Comparison of ENCODE assay signal across 1 cellular context in the genomic region with DNA sequence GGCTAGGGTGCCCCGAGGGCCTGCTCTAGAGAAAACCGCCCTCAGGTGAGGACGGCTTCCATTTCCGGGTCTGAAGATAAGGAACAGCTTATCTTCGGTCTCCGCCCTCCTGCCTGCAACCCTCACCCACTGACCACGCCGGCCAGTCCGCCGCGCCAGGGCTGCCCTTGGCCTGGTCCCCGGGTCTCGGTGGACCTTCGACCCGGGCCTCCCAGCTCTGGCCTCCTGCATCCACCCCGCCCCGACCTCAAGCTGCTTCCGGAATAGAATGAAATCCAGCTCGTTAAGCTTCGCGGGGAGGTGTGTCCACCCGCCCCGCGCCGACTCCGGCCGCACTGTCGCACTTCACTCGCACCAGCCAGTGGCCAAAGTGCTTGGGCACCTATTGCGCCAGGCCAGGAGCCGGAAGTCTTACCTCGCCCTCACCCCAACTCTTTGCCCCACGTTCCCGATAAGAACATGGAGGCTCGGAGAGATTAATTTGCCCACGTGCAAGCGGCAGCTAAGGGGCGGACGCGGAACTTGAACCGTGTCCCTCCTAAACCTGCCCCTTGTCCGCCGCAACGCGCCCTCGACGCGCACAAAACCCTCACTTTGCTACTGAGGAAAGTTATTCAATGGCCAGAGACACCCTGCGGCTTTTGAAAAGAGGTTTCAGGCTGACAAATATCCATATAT.
A peak's percentile ranks its signal among the peaks of the same experiment; 100 is the strongest.
TF ChIP-seq lines count a peak whose summit lies in the region.

No MANE protein-coding gene starts in this region.

TF ChIP-seq in HepG2, 621 proteins besides CTCF, POLR2A, EP300 and RAD21 (continued from another document and continues in another):
- TF ChIP-seq SIX1 (CRISPR knock-in tag; IDR thresholded peaks at IDR 0.05; ENCODE audit: borderline replicate concordance) (no peak), ZBTB7B (CRISPR knock-in tag; IDR thresholded peaks at IDR 0.05) (peak; percentile 40; the same call in 1 of the 2 replicates), MBNL3 (CRISPR knock-in tag; conservative IDR thresholded peaks at IDR 0.05) (no peak), STAT6 (CRISPR knock-in tag; IDR thresholded peaks at IDR 0.05; ENCODE audit: borderline replicate concordance) (no peak), ZNF251 (CRISPR knock-in tag; IDR thresholded peaks at IDR 0.05) (peak; percentile 31; the same call in 1 of the 2 replicates), ZNF713 (CRISPR knock-in tag; IDR thresholded peaks at IDR 0.05) (no peak), GATAD2A (CRISPR knock-in tag; IDR thresholded peaks at IDR 0.05) (peak; percentile 86), AHDC1 (CRISPR knock-in tag; IDR thresholded peaks at IDR 0.05; ENCODE audit: borderline replicate concordance) (peak; percentile 75; the same call in 1 of the 2 replicates), ZNF276 (CRISPR knock-in tag; IDR thresholded peaks at IDR 0.05; ENCODE audit: low read depth) (peak; percentile 85), HNRNPH1 (optimal IDR thresholded peaks at IDR 0.05; ENCODE audit: low read depth, low read length) (no peak), ZNF264 (CRISPR knock-in tag; IDR thresholded peaks at IDR 0.05) (no peak; the same call in 1 of the 2 replicates), DMAP1 (CRISPR knock-in tag; IDR thresholded peaks at IDR 0.05) (peak; percentile 89), CC2D1A (CRISPR knock-in tag; IDR thresholded peaks at IDR 0.05) (peak; percentile 4; the same call in 1 of the 2 replicates), U2AF2 (IDR thresholded peaks at IDR 0.05; ENCODE audit: low read depth, low read length) (no peak), SMC3 (IDR thresholded peaks at IDR 0.05; ENCODE audit: low read length) (no peak), GZF1 (CRISPR knock-in tag; IDR thresholded peaks at IDR 0.05) (no peak; the same call in 1 of the 2 replicates), ZNF788 (CRISPR knock-in tag; IDR thresholded peaks at IDR 0.05; ENCODE audit: borderline replicate concordance) (peak; percentile 80; the same call in 1 of the 2 replicates), ZNF619 (CRISPR knock-in tag; IDR thresholded peaks at IDR 0.05) (peak; percentile 2), ZNF567 (CRISPR knock-in tag; IDR thresholded peaks at IDR 0.05; ENCODE audit: borderline replicate concordance) (no peak; the same call in 1 of the 2 replicates), POGK (CRISPR knock-in tag; conservative IDR thresholded peaks at IDR 0.05) (peak; percentile 74; the same call in 1 of the 2 replicates), SPEN (CRISPR knock-in tag; IDR thresholded peaks at IDR 0.05; ENCODE audit: low read depth) (peak; percentile 85), ZFP36L1 (CRISPR knock-in tag; IDR thresholded peaks at IDR 0.05) (no peak; the same call in none of the 2 replicates), ZFP36L2 (CRISPR knock-in tag; IDR thresholded peaks at IDR 0.05) (no peak), ATM (IDR thresholded peaks at IDR 0.05; ENCODE audit: borderline replicate concordance) (no peak), NFE2L2 (IDR thresholded peaks at IDR 0.05; ENCODE audit: low read length) (no peak), HDAC2 (CRISPR knock-in tag; IDR thresholded peaks at IDR 0.05) (peak; percentile 94), ZNF607 (CRISPR knock-in tag; IDR thresholded peaks at IDR 0.05; ENCODE audit: borderline replicate concordance) (peak; percentile 97), KMT2A (CRISPR knock-in tag; IDR thresholded peaks at IDR 0.05) (peak; percentile 71), ZBTB38 (CRISPR knock-in tag; IDR thresholded peaks at IDR 0.05) (peak; percentile 88), ZNF205 (CRISPR knock-in tag; IDR thresholded peaks at IDR 0.05) (peak; percentile 25; the same call in 1 of the 2 replicates), KAT8 (CRISPR knock-in tag; IDR thresholded peaks at IDR 0.05) (peak; percentile 90; the same call in 1 of the 2 replicates), RFX1 (IDR thresholded peaks at IDR 0.05) (no peak), NCOA5 (CRISPR knock-in tag; IDR thresholded peaks at IDR 0.05) (no peak), NFE2 (CRISPR knock-in tag; IDR thresholded peaks at IDR 0.05) (no peak), SMAD1 (CRISPR knock-in tag; IDR thresholded peaks at IDR 0.05; ENCODE audit: borderline replicate concordance, low read depth) (no peak), ZBTB42 (CRISPR knock-in tag; IDR thresholded peaks at IDR 0.05) (peak; percentile 95), ZNF781 (CRISPR knock-in tag; IDR thresholded peaks at IDR 0.05; ENCODE audit: borderline replicate concordance, not compliant biosample characterization) (no peak), ZNF775 (CRISPR knock-in tag; IDR thresholded peaks at IDR 0.05; ENCODE audit: borderline replicate concordance) (0 out of 2 replicates have a peak, but pooled peaks have one; percentile 20), ZSCAN12 (CRISPR knock-in tag; IDR thresholded peaks at IDR 0.05) (no peak; the same call in 1 of the 2 replicates), RBM39 (IDR thresholded peaks at IDR 0.05; ENCODE audit: low read depth, low read length, poor library complexity, severe bottlenecking) (peak; percentile 82), GABPB1 (CRISPR knock-in tag; IDR thresholded peaks at IDR 0.05) (peak; percentile 92), CCAR2 (optimal IDR thresholded peaks at IDR 0.05; ENCODE audit: low read depth, low read length) (peak; percentile 9), ZNF660 (CRISPR knock-in tag; IDR thresholded peaks at IDR 0.05; ENCODE audit: borderline replicate concordance, low read depth) (no peak), DR1 (CRISPR knock-in tag; IDR thresholded peaks at IDR 0.05) (peak; percentile 75)
- TF ChIP-seq, protein P1, sequence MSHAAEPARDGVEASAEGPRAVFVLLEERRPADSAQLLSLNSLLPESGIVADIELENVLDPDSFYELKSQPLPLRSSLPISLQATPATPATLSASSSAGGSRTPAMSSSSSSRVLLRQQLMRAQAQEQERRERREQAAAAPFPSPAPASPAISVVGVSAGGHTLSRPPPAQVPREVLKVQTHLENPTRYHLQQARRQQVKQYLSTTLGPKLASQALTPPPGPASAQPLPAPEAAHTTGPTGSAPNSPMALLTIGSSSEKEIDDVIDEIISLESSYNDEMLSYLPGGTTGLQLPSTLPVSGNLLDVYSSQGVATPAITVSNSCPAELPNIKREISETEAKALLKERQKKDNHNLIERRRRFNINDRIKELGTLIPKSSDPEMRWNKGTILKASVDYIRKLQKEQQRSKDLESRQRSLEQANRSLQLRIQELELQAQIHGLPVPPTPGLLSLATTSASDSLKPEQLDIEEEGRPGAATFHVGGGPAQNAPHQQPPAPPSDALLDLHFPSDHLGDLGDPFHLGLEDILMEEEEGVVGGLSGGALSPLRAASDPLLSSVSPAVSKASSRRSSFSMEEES (CRISPR knock-in tag; IDR thresholded peaks at IDR 0.05) = peak; percentile 65
- TF ChIP-seq, protein P2, sequence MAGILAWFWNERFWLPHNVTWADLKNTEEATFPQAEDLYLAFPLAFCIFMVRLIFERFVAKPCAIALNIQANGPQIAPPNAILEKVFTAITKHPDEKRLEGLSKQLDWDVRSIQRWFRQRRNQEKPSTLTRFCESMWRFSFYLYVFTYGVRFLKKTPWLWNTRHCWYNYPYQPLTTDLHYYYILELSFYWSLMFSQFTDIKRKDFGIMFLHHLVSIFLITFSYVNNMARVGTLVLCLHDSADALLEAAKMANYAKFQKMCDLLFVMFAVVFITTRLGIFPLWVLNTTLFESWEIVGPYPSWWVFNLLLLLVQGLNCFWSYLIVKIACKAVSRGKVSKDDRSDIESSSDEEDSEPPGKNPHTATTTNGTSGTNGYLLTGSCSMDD (CRISPR knock-in tag; IDR thresholded peaks at IDR 0.05) = no peak
- TF ChIP-seq, protein P3, sequence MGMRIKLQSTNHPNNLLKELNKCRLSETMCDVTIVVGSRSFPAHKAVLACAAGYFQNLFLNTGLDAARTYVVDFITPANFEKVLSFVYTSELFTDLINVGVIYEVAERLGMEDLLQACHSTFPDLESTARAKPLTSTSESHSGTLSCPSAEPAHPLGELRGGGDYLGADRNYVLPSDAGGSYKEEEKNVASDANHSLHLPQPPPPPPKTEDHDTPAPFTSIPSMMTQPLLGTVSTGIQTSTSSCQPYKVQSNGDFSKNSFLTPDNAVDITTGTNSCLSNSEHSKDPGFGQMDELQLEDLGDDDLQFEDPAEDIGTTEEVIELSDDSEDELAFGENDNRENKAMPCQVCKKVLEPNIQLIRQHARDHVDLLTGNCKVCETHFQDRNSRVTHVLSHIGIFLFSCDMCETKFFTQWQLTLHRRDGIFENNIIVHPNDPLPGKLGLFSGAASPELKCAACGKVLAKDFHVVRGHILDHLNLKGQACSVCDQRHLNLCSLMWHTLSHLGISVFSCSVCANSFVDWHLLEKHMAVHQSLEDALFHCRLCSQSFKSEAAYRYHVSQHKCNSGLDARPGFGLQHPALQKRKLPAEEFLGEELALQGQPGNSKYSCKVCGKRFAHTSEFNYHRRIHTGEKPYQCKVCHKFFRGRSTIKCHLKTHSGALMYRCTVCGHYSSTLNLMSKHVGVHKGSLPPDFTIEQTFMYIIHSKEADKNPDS (CRISPR knock-in tag; IDR thresholded peaks at IDR 0.05) = no peak
